In the genomic region with DNA sequence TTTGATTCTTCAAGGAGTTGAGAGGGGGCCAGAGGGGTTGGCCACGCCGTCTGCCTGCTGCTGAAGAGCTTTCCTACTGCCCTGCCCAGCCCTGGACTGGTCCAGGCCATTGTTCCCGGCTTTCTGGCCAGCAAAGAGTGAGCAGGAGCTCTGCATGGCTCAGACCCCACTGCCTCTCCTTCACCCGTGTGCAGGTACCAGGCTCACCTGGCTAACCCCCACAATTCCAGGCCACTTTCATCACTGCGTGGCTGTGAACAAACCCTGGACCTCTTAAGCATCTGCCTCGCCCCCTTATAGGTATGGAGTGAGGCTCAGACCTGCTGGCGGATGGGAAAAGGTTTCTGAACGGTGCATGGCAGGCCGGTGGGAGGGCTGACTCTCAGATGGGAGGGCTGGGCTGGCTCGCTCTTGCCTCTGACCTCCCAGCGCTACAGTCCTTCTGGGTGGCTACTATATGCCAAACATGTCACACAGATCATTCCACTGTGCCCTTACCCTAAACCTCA, we compare ENCODE assay signal across 25 cellular contexts. TPM values are rescaled to one million over a fixed set of nuclear protein-coding genes. Genes with fewer than 3 reads are reported as not detected.
DNase-seq lines count a peak whose midpoint lies in the region; ATAC-seq, FAIRE-seq and TF ChIP-seq lines count a peak whose summit lies in the region.
"Had no signal": no experiment of that assay in that cellular context is flagged by ENCODE, and none has a peak within 500 bp of the region (broad histone marks: within the 10 kb centered on the region; RNA-seq: fewer than 3 reads in every experiment).

No MANE protein-coding gene starts in this region.

- peak overlapping the region in 7 of 10 donors; percentile 11 to 59 (median 37) for H3K27ac Mint-ChIP-seq in naive thymus-derived CD8-positive, alpha-beta T cell

- H2BK120ac ChIP-seq in H1 (replicated peaks; ENCODE audit: low read depth, low read length), result no peak overlapping the region

- H3K4me2 ChIP-seq in PC-9 (no peak overlapping the region), H1 (ENCODE audit: insufficient read depth in 1 of 2, low read depth in 2 of 2, low read length in 2 of 2) (no peak overlapping the region)
- H3K4me2 ChIP-seq: KMS-11 had no signal

- 0 out of 2 replicates have a peak overlapping the region, but pooled peaks have one; percentile 68 for H2BK12ac ChIP-seq in H1 (ENCODE audit: low read depth, low read length)

- POLR2A ChIA-PET in PC-9 (lab: Charles Lee; ENCODE audit: unreplicated experiment), result no interaction called here
- POLR2A ChIA-PET in H1 (lab: Charles Lee; ENCODE audit: partially characterized antibody), result interaction anchor here (0.5 to 2.6 kb wide), 2 partner anchors 8 to 166 kb away, joined by 5 to 7 read pairs; a partner anchor contains a TSS
- POLR2A ChIA-PET in naive thymus-derived CD8-positive, alpha-beta T cell (lab: Charles Lee), result interaction anchor here (0.5 kb wide), 1 partner anchor 26 kb away, joined by 3 read pairs; no protein-coding TSS in a partner anchor

- WGBS in H1 (ENCODE audit: extremely low coverage in 1 of 2, insufficient coverage in 1 of 2, insufficient read length in 1 of 2, insufficient replicate concordance in 2 of 2, low coverage in 1 of 2, low lambda C conversion rate in 2 of 2, missing lambda C conversion rate in 1 of 2), 2 experiments, result 92% methylated on average over 10 of the region's 11 CpGs; no CpG with 5 or more reads in 1 of the 2 experiments

- H3K4me3 ChIP-seq in PC-9 (no peak overlapping the region), H1 (ENCODE audit: extremely low read depth in 1 of 4, insufficient read depth in 2 of 4, low read depth in 3 of 4, low read length in 4 of 4) (no peak overlapping the region), upper lobe of right lung (no peak overlapping the region)
- H3K4me3 ChIP-seq: GM12878, Peyer's patch, SJCRH30 had no signal

- no peak overlapping the region for H3K4ac ChIP-seq in H1 (replicated peaks; ENCODE audit: insufficient read length, low read depth, low read length)

- H3K27ac ChIP-seq in PC-9 (peak overlapping the region; percentile 96), H1 (ENCODE audit: low read depth, low read length) (no peak overlapping the region), upper lobe of right lung (peak overlapping the region; percentile 42)
- H3K27ac ChIP-seq: HL-60, KMS-11, Peyer's patch, SJCRH30 had no signal

- no peak overlapping the region for H3K9ac ChIP-seq in H1 (replicated peaks in 1 of 4; ENCODE audit: extremely low read depth in 1 of 4, low read depth in 3 of 4, low read length in 3 of 4)
- H3K9ac ChIP-seq: KMS-11 had no signal

- no peak overlapping the region for H3K23ac ChIP-seq in H1 (ENCODE audit: insufficient read length)

- no peak overlapping the region for H2BK20ac ChIP-seq in H1 (ENCODE audit: low read length)

- H3F3A ChIP-seq in PC-9 (ENCODE audit: insufficient read depth, low read depth), result peaks cover 33% of the 10 kb centered on the region

- H3K18ac ChIP-seq in H1 (ENCODE audit: extremely low read depth, low read length), result no peak overlapping the region

- no peaks in the 10 kb centered on the region for H3K79me1 ChIP-seq in H1 (ENCODE audit: low read depth, low read length)

- H2BK15ac ChIP-seq in H1 (ENCODE audit: low read length), result no peak overlapping the region; the same call in 1 of the 2 replicates

- H3K79me2 ChIP-seq in PC-9 (ENCODE audit: low read depth) (peaks cover 16% of the 10 kb centered on the region), H1 (ENCODE audit: control insufficient read depth in 1 of 2, insufficient read depth in 2 of 2, low read length in 2 of 2) (no peaks in the 10 kb centered on the region)

- H4K5ac ChIP-seq in H1 (ENCODE audit: insufficient read length, low read depth, low read length), result no peak overlapping the region

- H4K8ac ChIP-seq in H1 (ENCODE audit: extremely low read depth, insufficient read depth, low read length), result peak overlapping the region; percentile 57; the same call in 1 of the 2 replicates

- H3K36me3 ChIP-seq in PC-9 (ENCODE audit: low read depth) (peaks cover 8% of the 10 kb centered on the region; the same call in 1 of the 2 replicates), H1 (ENCODE audit: control insufficient read depth in 2 of 4, insufficient read depth in 4 of 4, low read length in 3 of 4) (peaks cover 0 to 5% (median 3%) of the 10 kb centered on the region in 4 experiments; a peak in 4 of 8 replicates), upper lobe of right lung (peaks cover 9% of the 10 kb centered on the region)
- H3K36me3 ChIP-seq: SJCRH30 had no signal

- H3K4me1 ChIP-seq in PC-9 (replicated peaks; ENCODE audit: insufficient read depth) (peaks cover 53% of the 10 kb centered on the region), H1 (replicated peaks in 1 of 4; ENCODE audit: control insufficient read depth in 3 of 4, insufficient read depth in 4 of 4, low read length in 3 of 4) (peaks cover 0 to 5% (median 2%) of the 10 kb centered on the region in 4 experiments; a peak in 3 of 7 replicates), upper lobe of right lung (peaks cover 21% of the 10 kb centered on the region)
- H3K4me1 ChIP-seq: Peyer's patch had no signal

- peaks cover 19 to 42% (median 28%) of the 10 kb centered on the region in 4 donors for H3K4me1 Mint-ChIP-seq in naive thymus-derived CD8-positive, alpha-beta T cell

- TF ChIP-seq CTCF in PC-9 (conservative IDR thresholded peaks at IDR 0.05) (no peak), H1 (IDR thresholded peaks at IDR 0.05; ENCODE audit: control extremely low read depth in 1 of 3, insufficient read depth in 1 of 3, low read depth in 1 of 3, low read length in 3 of 3) (no peak), upper lobe of right lung (IDR thresholded peaks at IDR 0.05) (no peak)

- no peak for TF ChIP-seq EP300 in H1 (IDR thresholded peaks at IDR 0.05; ENCODE audit: borderline replicate concordance in 1 of 2, low read depth in 2 of 2, low read length in 2 of 2)

- H4K20me1 ChIP-seq in PC-9 (ENCODE audit: insufficient read depth) (no peaks in the 10 kb centered on the region), H1 (replicated peaks in 1 of 2; ENCODE audit: control insufficient read depth in 1 of 2, insufficient read depth in 2 of 2, low read length in 2 of 2) (peaks cover 1% of the 10 kb centered on the region in 2 experiments)

- H3K56ac ChIP-seq in H1 (replicated peaks; ENCODE audit: insufficient read length, low read depth, low read length), result no peak overlapping the region

- H3K9me3 ChIP-seq in PC-9 (ENCODE audit: insufficient read depth, low read depth) (no peaks in the 10 kb centered on the region), H1 (ENCODE audit: insufficient read depth in 2 of 2, low read depth in 1 of 2, low read length in 1 of 2) (no peaks in the 10 kb centered on the region), upper lobe of right lung (no peaks in the 10 kb centered on the region)
- H3K9me3 ChIP-seq: Caco-2, Peyer's patch, SJCRH30 had no signal

- H3K14ac ChIP-seq in H1 (ENCODE audit: insufficient read length), result no peak overlapping the region

- no peaks in the 10 kb centered on the region for H3K27me3 ChIP-seq in PC-9 (ENCODE audit: insufficient read depth, low read depth)
- H3K27me3 ChIP-seq in H1 (replicated peaks in 1 of 4; ENCODE audit: control insufficient read depth in 3 of 4, extremely low read depth in 1 of 4, insufficient read depth in 3 of 4, low read length in 3 of 4), result peaks cover 0 to 4% (median 1%) of the 10 kb centered on the region in 4 experiments; a peak in 4 of 7 replicates
- H3K27me3 ChIP-seq in upper lobe of right lung, result no peaks in the 10 kb centered on the region
- H3K27me3 ChIP-seq: Peyer's patch, SJCRH30 had no signal

- TF ChIP-seq POLR2A in H1 (IDR thresholded peaks at IDR 0.05; ENCODE audit: control extremely low read depth in 1 of 2, low read depth in 2 of 2, low read length in 2 of 2), result no peak

- H3K9me3 Mint-ChIP-seq in naive thymus-derived CD8-positive, alpha-beta T cell, result no peaks in the 10 kb centered on the region
- H3K9me3 Mint-ChIP-seq: CD4-positive, CD25-positive, alpha-beta regulatory T cell had no signal

- H3K9me2 ChIP-seq in PC-9 (ENCODE audit: insufficient read depth), result no peaks in the 10 kb centered on the region

- H2AFZ ChIP-seq in PC-9 (no peak overlapping the region), H1 (ENCODE audit: low read length) (no peak overlapping the region)

- peaks cover 0 to 7% (median 0%) of the 10 kb centered on the region in 3 donors for H3K36me3 Mint-ChIP-seq in naive thymus-derived CD8-positive, alpha-beta T cell

- no peak overlapping the region for H2BK5ac ChIP-seq in H1 (ENCODE audit: low read depth, low read length)

- no peak overlapping the region for H3K4me3 Mint-ChIP-seq in naive thymus-derived CD8-positive, alpha-beta T cell

- intact Hi-C loops in PC-9 (cut with micrococcal nuclease; ENCODE audit: unreplicated experiment) (loop anchor here (2.0 kb wide), 1 partner anchor 33 kb away; no protein-coding TSS in a partner anchor), upper lobe of right lung (cut with DNase I) (no loop called here)

- H2AK5ac ChIP-seq in H1 (ENCODE audit: low read depth, low read length), result no peak overlapping the region

- TF ChIP-seq RAD21 in H1 (IDR thresholded peaks at IDR 0.05 in 1 of 2, conservative IDR thresholded peaks at IDR 0.05 in 1 of 2; ENCODE audit: low read depth in 2 of 2, low read length in 2 of 2), result no peak

- no peaks in the 10 kb centered on the region for H3K23me2 ChIP-seq in H1 (ENCODE audit: low read depth, low read length)

- DNase-seq in PC-9 (no peak), H1 (ENCODE audit: low read depth in 1 of 2, low spot score in 2 of 2) (no peak), upper lobe of right lung (no peak)
- no peak for DNase-seq in naive thymus-derived CD8-positive, alpha-beta T cell
- no peak for DNase-seq in stimulated activated naive CD4-positive, alpha-beta T cell (lab: John Stamatoyannopoulos, UW)
- DNase-seq: Caco-2; CD4-positive, CD25-positive, alpha-beta regulatory T cell; DMS 273 treated with DMSO at 0.1 percent for 48 hours; DMS79 treated with DMSO at 0.1 percent for 48 hours; GOT3; NCI-H1105; NCI-H146; NCI-H2029 treated with DMSO at 0.1 percent for 48 hours; NCI-H345; NCI-H524; NCI-H774; NK-92 treated with Interleukin-12 subunit alpha and Interleukin-12 subunit beta, amount 100 ng/mL, for 24 hours; Peyer's patch; SJCRH30 had no signal

- no TSS peak for BruUV-seq in PC-9 (replicated peaks; lab: Mats Ljungman, UMichigan)

- FAIRE-seq in H1 (lab: Jason Lieb, UNC), result no peak
- FAIRE-seq: GM12878 had no signal

- no peak for ATAC-seq in naive thymus-derived CD8-positive, alpha-beta T cell
- ATAC-seq in upper lobe of right lung, result no peak
- no peak for ATAC-seq in HG02884 (IDR thresholded peaks at IDR 0.05; ENCODE audit: unreplicated experiment)
- no peak for ATAC-seq in HG03139 (IDR thresholded peaks at IDR 0.05; ENCODE audit: unreplicated experiment)
- ATAC-seq: GM12878 had no signal

- no peak overlapping the region for H4K91ac ChIP-seq in H1 (replicated peaks; ENCODE audit: insufficient read length, low read length)

- H3K27me3 Mint-ChIP-seq in naive thymus-derived CD8-positive, alpha-beta T cell, result no peaks in the 10 kb centered on the region
- H3K27me3 Mint-ChIP-seq: CD4-positive, CD25-positive, alpha-beta regulatory T cell had no signal

- CTCF ChIA-PET in PC-9 (lab: Charles Lee) (no interaction called here), H1 (lab: Charles Lee; ENCODE audit: partially characterized antibody) (interaction anchor here (0.5 to 26.3 kb wide), 7 partner anchors 9 to 646 kb away, joined by 3 to 305 read pairs (median 4); a partner anchor contains a TSS)

RNA-seq across cellular contexts. Expression of a gene that starts 8.9 kb away (rescaled TPM):
- 9.9 and 11.0 TPM in 2 replicates for total RNA-seq in PC-9 (2021)
- total RNA-seq in H1 (2021; fragmentation: NEBNext Ultra II Directional; extraction: Animal tissue kit (Norgen Biotek cat#: 25700)), result 5.0 and 5.5 TPM in 2 replicates
- polyA plus RNA-seq in H1 (2011; rRNA removed), result 3.3 and 5.5 TPM in 2 replicates
- 3.2 TPM for polyA plus RNA-seq in H1 (2011; cell fraction: cytosol; rRNA removed)
- polyA plus RNA-seq in H1 (2011; cell fraction: nucleus; rRNA removed), result 6.8 TPM
- polyA plus RNA-seq in H1 (2012, experiment 1 of 2), result 2.8 to 3.7 TPM (median 3.5 TPM) in 4 replicates
- polyA plus RNA-seq in H1 (2012, experiment 2 of 2), result 3.1 TPM
- polyA plus RNA-seq in H1 (2013, experiment 1 of 2), result 4.2 TPM
- 4.9 TPM for polyA plus RNA-seq in H1 (2013, experiment 2 of 2)
- polyA minus RNA-seq in H1 (2011; rRNA and poly(A)+ RNA removed), result 5.2 and 6.1 TPM in 2 replicates
- 5.2 TPM for polyA minus RNA-seq in H1 (2011; cell fraction: cytosol; rRNA and poly(A)+ RNA removed)
- 6.0 TPM for polyA minus RNA-seq in H1 (2011; cell fraction: nucleus; rRNA and poly(A)+ RNA removed)
- total RNA-seq in naive thymus-derived CD8-positive, alpha-beta T cell, result 10 to 100 TPM; 20.2 to 21.6 TPM
- 10 to 100 TPM in 1 of 3 donors, 1 to 10 TPM in 2; 3.7 to 10.7 (median 6.0) TPM for polyA plus RNA-seq in naive thymus-derived CD8-positive, alpha-beta T cell
- 10.6 TPM for total RNA-seq in upper lobe of right lung

RNA-seq across cellular contexts. Expression of a gene that starts 9.6 kb away (rescaled TPM):
- 65.8 and 66.0 TPM in 2 replicates for total RNA-seq in PC-9 (2021)
- total RNA-seq in H1 (2021; fragmentation: NEBNext Ultra II Directional; extraction: Animal tissue kit (Norgen Biotek cat#: 25700)), result 65.4 and 72.9 TPM in 2 replicates
- polyA plus RNA-seq in H1 (2011; rRNA removed), result 75.9 and 81.0 TPM in 2 replicates
- 70.6 TPM for polyA plus RNA-seq in H1 (2011; cell fraction: cytosol; rRNA removed)
- 50.0 TPM for polyA plus RNA-seq in H1 (2011; cell fraction: nucleus; rRNA removed)
- polyA plus RNA-seq in H1 (2012, experiment 1 of 2), result 66.1 to 74.2 TPM (median 69.6 TPM) in 4 replicates
- polyA plus RNA-seq in H1 (2012, experiment 2 of 2), result 55.9 TPM
- polyA plus RNA-seq in H1 (2013, experiment 1 of 2), result 47.0 TPM
- 48.2 TPM for polyA plus RNA-seq in H1 (2013, experiment 2 of 2)
- polyA minus RNA-seq in H1 (2011; rRNA and poly(A)+ RNA removed), result 59.7 and 77.6 TPM in 2 replicates
- polyA minus RNA-seq in H1 (2011; cell fraction: cytosol; rRNA and poly(A)+ RNA removed), result 85.1 TPM
- 41.5 TPM for polyA minus RNA-seq in H1 (2011; cell fraction: nucleus; rRNA and poly(A)+ RNA removed)
- total RNA-seq in naive thymus-derived CD8-positive, alpha-beta T cell, result 10 to 100 TPM; 30.2 to 31.4 TPM
- polyA plus RNA-seq in naive thymus-derived CD8-positive, alpha-beta T cell, result 10 to 100 TPM; 31.1 to 36.4 (median 32.8) TPM
- total RNA-seq in upper lobe of right lung, result 37.4 TPM

RNA-seq across cellular contexts. Expression of a gene that starts 20.7 kb away (rescaled TPM):
- total RNA-seq in PC-9 (2021) (1.1 and 2.6 TPM in 2 replicates), upper lobe of right lung (not detected)
- not detected in 2 replicates for total RNA-seq in H1 (2021; fragmentation: NEBNext Ultra II Directional; extraction: Animal tissue kit (Norgen Biotek cat#: 25700))
- polyA plus RNA-seq in H1 (2011; rRNA removed), result not detected in 2 replicates
- polyA plus RNA-seq in H1 (2011; cell fraction: cytosol; rRNA removed), result 0.09 TPM
- polyA plus RNA-seq in H1 (2011; cell fraction: nucleus; rRNA removed), result 0.03 TPM
- not detected in 4 replicates for polyA plus RNA-seq in H1 (2012, experiment 1 of 2)
- not detected for polyA plus RNA-seq in H1 (2012, experiment 2 of 2)
- polyA plus RNA-seq in H1 (2013, experiment 1 of 2), result under 0.01 TPM
- polyA plus RNA-seq in H1 (2013, experiment 2 of 2), result 0.02 TPM
- not detected in 2 replicates for polyA minus RNA-seq in H1 (2011; rRNA and poly(A)+ RNA removed)
- not detected for polyA minus RNA-seq in H1 (2011; cell fraction: cytosol; rRNA and poly(A)+ RNA removed)
- polyA minus RNA-seq in H1 (2011; cell fraction: nucleus; rRNA and poly(A)+ RNA removed), result not detected
- total RNA-seq in naive thymus-derived CD8-positive, alpha-beta T cell, result not detected
- not detected for polyA plus RNA-seq in naive thymus-derived CD8-positive, alpha-beta T cell
- total RNA-seq: Caco-2; CD4-positive, CD25-positive, alpha-beta regulatory T cell; GM12878; SJCRH30 had no signal
- polyA plus RNA-seq: BJ; CD4-positive, CD25-positive, alpha-beta regulatory T cell had no signal

RNA-seq across cellular contexts. Expression of a gene that starts 33.9 kb away (rescaled TPM):
- total RNA-seq in PC-9 (2021) (20.1 and 23.9 TPM in 2 replicates), upper lobe of right lung (25.2 TPM)
- total RNA-seq in H1 (2021; fragmentation: NEBNext Ultra II Directional; extraction: Animal tissue kit (Norgen Biotek cat#: 25700)), result 42.2 and 44.0 TPM in 2 replicates
- polyA plus RNA-seq in H1 (2011; rRNA removed), result 38.5 and 64.8 TPM in 2 replicates
- polyA plus RNA-seq in H1 (2011; cell fraction: cytosol; rRNA removed), result 34.8 TPM
- 47.7 TPM for polyA plus RNA-seq in H1 (2011; cell fraction: nucleus; rRNA removed)
- 21.6 to 36.4 TPM (median 33.6 TPM) in 4 replicates for polyA plus RNA-seq in H1 (2012, experiment 1 of 2)
- polyA plus RNA-seq in H1 (2012, experiment 2 of 2), result 33.8 TPM
- 50.5 TPM for polyA plus RNA-seq in H1 (2013, experiment 1 of 2)
- 46.8 TPM for polyA plus RNA-seq in H1 (2013, experiment 2 of 2)
- 17.8 and 18.2 TPM in 2 replicates for polyA minus RNA-seq in H1 (2011; rRNA and poly(A)+ RNA removed)
- polyA minus RNA-seq in H1 (2011; cell fraction: cytosol; rRNA and poly(A)+ RNA removed), result 39.2 TPM
- polyA minus RNA-seq in H1 (2011; cell fraction: nucleus; rRNA and poly(A)+ RNA removed), result 20.9 TPM
- under 1 TPM; 0.25 to 0.36 TPM for total RNA-seq in naive thymus-derived CD8-positive, alpha-beta T cell
- under 1 TPM in 1 of 3 donors, not detected in 2; 0.06 TPM for polyA plus RNA-seq in naive thymus-derived CD8-positive, alpha-beta T cell
